ENCODE assay signal across 2 cellular contexts in the genomic region with DNA sequence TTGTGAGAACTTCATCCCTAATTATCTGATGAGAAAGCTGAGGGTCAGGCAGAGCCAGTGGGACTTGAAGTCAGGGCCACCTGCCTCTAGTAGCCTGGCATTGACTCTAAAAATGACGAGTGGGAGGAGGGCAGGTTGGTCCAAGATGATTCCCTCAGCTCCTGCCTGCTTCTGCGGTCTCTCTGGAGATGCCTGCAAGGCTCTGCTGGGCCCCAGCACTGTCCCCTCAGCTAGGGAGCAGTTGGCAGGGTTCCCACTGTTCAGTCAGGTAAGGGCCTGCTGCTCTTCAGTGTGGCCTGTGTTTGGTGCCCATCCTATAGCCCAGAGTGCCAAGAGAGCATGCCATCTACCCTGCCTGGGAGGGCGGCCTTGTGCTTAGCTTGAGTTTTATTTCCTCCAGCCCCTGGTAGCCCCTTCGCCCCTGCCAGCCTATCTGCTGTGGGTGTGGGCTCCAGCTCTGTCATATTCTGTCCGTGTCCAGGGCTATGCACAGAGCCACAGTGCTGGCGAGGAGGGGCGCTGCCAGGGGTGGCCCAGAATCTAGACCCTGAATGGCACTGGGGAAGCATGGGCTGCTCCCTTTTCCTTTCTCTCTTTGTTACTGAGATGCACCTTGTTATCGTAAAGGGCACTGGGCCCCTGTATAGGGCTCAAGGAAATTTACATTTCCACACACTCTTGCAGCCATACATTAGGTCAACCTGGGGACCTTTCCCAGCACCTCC.
TF ChIP-seq lines count a peak whose summit lies in the region.

No MANE protein-coding gene starts in this region.

TF ChIP-seq in IMR-90, 13 proteins besides CTCF, POLR2A, EP300 and RAD21:
- TF ChIP-seq CHD1 (IDR thresholded peaks at IDR 0.05; ENCODE audit: low read depth, low read length) (no peak), BHLHE40 (IDR thresholded peaks at IDR 0.05; ENCODE audit: low read depth, low read length) (no peak), FOS (IDR thresholded peaks at IDR 0.05; ENCODE audit: low read depth, low read length) (no peak), CEBPB (IDR thresholded peaks at IDR 0.05; ENCODE audit: low read depth, low read length) (no peak), RFX5 (IDR thresholded peaks at IDR 0.05; ENCODE audit: low read depth, low read length) (no peak), NFE2L2 (IDR thresholded peaks at IDR 0.05; ENCODE audit: low read depth, low read length) (no peak), RCOR1 (IDR thresholded peaks at IDR 0.05; ENCODE audit: insufficient replicate concordance, low read length) (no peak), MAZ (IDR thresholded peaks at IDR 0.05; ENCODE audit: borderline replicate concordance, low read depth, low read length) (no peak), MAFK (IDR thresholded peaks at IDR 0.05; ENCODE audit: low read depth, low read length) (no peak), USF2 (IDR thresholded peaks at IDR 0.05; ENCODE audit: low read depth, low read length) (no peak), SMC3 (IDR thresholded peaks at IDR 0.05; ENCODE audit: low read depth, low read length) (no peak), MXI1 (IDR thresholded peaks at IDR 0.05; ENCODE audit: borderline replicate concordance, low read depth, low read length) (no peak)
- TF ChIP-seq, protein P1, sequence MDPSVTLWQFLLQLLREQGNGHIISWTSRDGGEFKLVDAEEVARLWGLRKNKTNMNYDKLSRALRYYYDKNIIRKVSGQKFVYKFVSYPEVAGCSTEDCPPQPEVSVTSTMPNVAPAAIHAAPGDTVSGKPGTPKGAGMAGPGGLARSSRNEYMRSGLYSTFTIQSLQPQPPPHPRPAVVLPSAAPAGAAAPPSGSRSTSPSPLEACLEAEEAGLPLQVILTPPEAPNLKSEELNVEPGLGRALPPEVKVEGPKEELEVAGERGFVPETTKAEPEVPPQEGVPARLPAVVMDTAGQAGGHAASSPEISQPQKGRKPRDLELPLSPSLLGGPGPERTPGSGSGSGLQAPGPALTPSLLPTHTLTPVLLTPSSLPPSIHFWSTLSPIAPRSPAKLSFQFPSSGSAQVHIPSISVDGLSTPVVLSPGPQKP (IDR thresholded peaks at IDR 0.05; ENCODE audit: borderline replicate concordance, low read depth, low read length) = no peak

TF ChIP-seq in H1, 55 proteins besides CTCF, POLR2A, EP300 and RAD21:
- TF ChIP-seq CHD2 (IDR thresholded peaks at IDR 0.05; ENCODE audit: low read length) (no peak), MAX (IDR thresholded peaks at IDR 0.05) (no peak), SAP30 (IDR thresholded peaks at IDR 0.05; ENCODE audit: insufficient read depth, insufficient replicate concordance, low read length) (no peak), TBP (IDR thresholded peaks at IDR 0.05; ENCODE audit: low read depth, low read length) (no peak), CBX8 (IDR thresholded peaks at IDR 0.05; ENCODE audit: borderline replicate concordance, low read depth, low read length) (no peak), RNF2 (IDR thresholded peaks at IDR 0.05; ENCODE audit: borderline replicate concordance, low read depth, low read length, missing control alignments, poor library complexity, severe bottlenecking) (no peak), NRF1 (IDR thresholded peaks at IDR 0.05; ENCODE audit: low read depth, low read length) (no peak), BCL11A (IDR thresholded peaks at IDR 0.05; ENCODE audit: low read depth in 2 of 2, low read length in 2 of 2) (no peak), GABPA (IDR thresholded peaks at IDR 0.05; ENCODE audit: borderline replicate concordance, insufficient read depth, low read length) (no peak)
- TF ChIP-seq, protein P2, sequence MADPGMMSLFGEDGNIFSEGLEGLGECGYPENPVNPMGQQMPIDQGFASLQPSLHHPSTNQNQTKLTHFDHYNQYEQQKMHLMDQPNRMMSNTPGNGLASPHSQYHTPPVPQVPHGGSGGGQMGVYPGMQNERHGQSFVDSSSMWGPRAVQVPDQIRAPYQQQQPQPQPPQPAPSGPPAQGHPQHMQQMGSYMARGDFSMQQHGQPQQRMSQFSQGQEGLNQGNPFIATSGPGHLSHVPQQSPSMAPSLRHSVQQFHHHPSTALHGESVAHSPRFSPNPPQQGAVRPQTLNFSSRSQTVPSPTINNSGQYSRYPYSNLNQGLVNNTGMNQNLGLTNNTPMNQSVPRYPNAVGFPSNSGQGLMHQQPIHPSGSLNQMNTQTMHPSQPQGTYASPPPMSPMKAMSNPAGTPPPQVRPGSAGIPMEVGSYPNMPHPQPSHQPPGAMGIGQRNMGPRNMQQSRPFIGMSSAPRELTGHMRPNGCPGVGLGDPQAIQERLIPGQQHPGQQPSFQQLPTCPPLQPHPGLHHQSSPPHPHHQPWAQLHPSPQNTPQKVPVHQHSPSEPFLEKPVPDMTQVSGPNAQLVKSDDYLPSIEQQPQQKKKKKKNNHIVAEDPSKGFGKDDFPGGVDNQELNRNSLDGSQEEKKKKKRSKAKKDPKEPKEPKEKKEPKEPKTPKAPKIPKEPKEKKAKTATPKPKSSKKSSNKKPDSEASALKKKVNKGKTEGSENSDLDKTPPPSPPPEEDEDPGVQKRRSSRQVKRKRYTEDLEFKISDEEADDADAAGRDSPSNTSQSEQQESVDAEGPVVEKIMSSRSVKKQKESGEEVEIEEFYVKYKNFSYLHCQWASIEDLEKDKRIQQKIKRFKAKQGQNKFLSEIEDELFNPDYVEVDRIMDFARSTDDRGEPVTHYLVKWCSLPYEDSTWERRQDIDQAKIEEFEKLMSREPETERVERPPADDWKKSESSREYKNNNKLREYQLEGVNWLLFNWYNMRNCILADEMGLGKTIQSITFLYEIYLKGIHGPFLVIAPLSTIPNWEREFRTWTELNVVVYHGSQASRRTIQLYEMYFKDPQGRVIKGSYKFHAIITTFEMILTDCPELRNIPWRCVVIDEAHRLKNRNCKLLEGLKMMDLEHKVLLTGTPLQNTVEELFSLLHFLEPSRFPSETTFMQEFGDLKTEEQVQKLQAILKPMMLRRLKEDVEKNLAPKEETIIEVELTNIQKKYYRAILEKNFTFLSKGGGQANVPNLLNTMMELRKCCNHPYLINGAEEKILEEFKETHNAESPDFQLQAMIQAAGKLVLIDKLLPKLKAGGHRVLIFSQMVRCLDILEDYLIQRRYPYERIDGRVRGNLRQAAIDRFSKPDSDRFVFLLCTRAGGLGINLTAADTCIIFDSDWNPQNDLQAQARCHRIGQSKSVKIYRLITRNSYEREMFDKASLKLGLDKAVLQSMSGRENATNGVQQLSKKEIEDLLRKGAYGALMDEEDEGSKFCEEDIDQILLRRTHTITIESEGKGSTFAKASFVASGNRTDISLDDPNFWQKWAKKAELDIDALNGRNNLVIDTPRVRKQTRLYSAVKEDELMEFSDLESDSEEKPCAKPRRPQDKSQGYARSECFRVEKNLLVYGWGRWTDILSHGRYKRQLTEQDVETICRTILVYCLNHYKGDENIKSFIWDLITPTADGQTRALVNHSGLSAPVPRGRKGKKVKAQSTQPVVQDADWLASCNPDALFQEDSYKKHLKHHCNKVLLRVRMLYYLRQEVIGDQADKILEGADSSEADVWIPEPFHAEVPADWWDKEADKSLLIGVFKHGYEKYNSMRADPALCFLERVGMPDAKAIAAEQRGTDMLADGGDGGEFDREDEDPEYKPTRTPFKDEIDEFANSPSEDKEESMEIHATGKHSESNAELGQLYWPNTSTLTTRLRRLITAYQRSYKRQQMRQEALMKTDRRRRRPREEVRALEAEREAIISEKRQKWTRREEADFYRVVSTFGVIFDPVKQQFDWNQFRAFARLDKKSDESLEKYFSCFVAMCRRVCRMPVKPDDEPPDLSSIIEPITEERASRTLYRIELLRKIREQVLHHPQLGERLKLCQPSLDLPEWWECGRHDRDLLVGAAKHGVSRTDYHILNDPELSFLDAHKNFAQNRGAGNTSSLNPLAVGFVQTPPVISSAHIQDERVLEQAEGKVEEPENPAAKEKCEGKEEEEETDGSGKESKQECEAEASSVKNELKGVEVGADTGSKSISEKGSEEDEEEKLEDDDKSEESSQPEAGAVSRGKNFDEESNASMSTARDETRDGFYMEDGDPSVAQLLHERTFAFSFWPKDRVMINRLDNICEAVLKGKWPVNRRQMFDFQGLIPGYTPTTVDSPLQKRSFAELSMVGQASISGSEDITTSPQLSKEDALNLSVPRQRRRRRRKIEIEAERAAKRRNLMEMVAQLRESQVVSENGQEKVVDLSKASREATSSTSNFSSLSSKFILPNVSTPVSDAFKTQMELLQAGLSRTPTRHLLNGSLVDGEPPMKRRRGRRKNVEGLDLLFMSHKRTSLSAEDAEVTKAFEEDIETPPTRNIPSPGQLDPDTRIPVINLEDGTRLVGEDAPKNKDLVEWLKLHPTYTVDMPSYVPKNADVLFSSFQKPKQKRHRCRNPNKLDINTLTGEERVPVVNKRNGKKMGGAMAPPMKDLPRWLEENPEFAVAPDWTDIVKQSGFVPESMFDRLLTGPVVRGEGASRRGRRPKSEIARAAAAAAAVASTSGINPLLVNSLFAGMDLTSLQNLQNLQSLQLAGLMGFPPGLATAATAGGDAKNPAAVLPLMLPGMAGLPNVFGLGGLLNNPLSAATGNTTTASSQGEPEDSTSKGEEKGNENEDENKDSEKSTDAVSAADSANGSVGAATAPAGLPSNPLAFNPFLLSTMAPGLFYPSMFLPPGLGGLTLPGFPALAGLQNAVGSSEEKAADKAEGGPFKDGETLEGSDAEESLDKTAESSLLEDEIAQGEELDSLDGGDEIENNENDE (IDR thresholded peaks at IDR 0.05; ENCODE audit: insufficient replicate concordance, low read length) = no peak
TF ChIP-seq in H1: peak in this region for 0.
